ENCODE assay signal across 8 cellular contexts in genomic region chr1:110339040-110339426, GRCh38. TPM values are rescaled to one million over a fixed set of nuclear protein-coding genes. Genes with fewer than 3 reads are reported as not detected.
DNase-seq lines count a peak whose midpoint lies in the region; ATAC-seq and TF ChIP-seq lines count a peak whose summit lies in the region.

A gene with protein sequence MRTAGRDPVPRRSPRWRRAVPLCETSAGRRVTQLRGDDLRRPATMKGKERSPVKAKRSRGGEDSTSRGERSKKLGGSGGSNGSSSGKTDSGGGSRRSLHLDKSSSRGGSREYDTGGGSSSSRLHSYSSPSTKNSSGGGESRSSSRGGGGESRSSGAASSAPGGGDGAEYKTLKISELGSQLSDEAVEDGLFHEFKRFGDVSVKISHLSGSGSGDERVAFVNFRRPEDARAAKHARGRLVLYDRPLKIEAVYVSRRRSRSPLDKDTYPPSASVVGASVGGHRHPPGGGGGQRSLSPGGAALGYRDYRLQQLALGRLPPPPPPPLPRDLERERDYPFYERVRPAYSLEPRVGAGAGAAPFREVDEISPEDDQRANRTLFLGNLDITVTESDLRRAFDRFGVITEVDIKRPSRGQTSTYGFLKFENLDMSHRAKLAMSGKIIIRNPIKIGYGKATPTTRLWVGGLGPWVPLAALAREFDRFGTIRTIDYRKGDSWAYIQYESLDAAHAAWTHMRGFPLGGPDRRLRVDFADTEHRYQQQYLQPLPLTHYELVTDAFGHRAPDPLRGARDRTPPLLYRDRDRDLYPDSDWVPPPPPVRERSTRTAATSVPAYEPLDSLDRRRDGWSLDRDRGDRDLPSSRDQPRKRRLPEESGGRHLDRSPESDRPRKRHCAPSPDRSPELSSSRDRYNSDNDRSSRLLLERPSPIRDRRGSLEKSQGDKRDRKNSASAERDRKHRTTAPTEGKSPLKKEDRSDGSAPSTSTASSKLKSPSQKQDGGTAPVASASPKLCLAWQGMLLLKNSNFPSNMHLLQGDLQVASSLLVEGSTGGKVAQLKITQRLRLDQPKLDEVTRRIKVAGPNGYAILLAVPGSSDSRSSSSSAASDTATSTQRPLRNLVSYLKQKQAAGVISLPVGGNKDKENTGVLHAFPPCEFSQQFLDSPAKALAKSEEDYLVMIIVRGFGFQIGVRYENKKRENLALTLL (plus strand): TSS chr1:110339377. CDS start chr1:110339406, 29 bp downstream.

- H3K27me3 ChIP-seq in IMR-90 (ENCODE audit: control insufficient read depth, insufficient read depth, low read length) (no peaks in the 10 kb centered on the region), OCI-LY3 (ENCODE audit: low read depth, low read length) (no peaks in the 10 kb centered on the region), mononuclear cell (ENCODE audit: insufficient read depth, low read length) (no peaks in the 10 kb centered on the region)

- H3K9me1 ChIP-seq in IMR-90 (ENCODE audit: insufficient read depth, low read length) = peaks cover 12% of the 10 kb centered on the region

- no peak within 1 kb of the TSS; the same call in 1 of the 2 replicates for H2BK20ac ChIP-seq in IMR-90 (ENCODE audit: low read depth, low read length)

- H3K9me3 ChIP-seq in IMR-90 (ENCODE audit: control insufficient read depth, insufficient read depth, low read length) (no peaks in the 10 kb centered on the region), OCI-LY3 (ENCODE audit: insufficient read depth, low read length) (no peaks in the 10 kb centered on the region), mononuclear cell (ENCODE audit: low read depth, low read length) (no peaks in the 10 kb centered on the region)

- dilution Hi-C loops in IMR-90 (cut with HindIII; ENCODE audit: low sequenced_read_pairs, unreplicated experiment) = no loop called here

- ATAC-seq in GM21576 (IDR thresholded peaks at IDR 0.05; ENCODE audit: unreplicated experiment) (peak; percentile 70), IMR-90 (ENCODE audit: low read depth) (peak; percentile 83)

- intact Hi-C loops in IMR-90 (cut with micrococcal nuclease) = loop anchor here (1.0 to 2.0 kb wide), 3 partner anchors 52 to 122 kb away; partner anchors contain the start of genes LAMTOR5 and SLC16A4

- POLR2A ChIA-PET in IMR-90 (lab: Charles Lee; ENCODE audit: unreplicated experiment) = no interaction called here

- H3K23ac ChIP-seq in IMR-90 (ENCODE audit: low read depth, low read length) = peak within 1 kb of the TSS; percentile 92

- in situ Hi-C loops in IMR-90 (cut with MboI; ENCODE audit: low sequenced_read_pairs) = loop anchor here (10.0 kb wide), 1 partner anchor 126 kb away; no protein-coding TSS in a partner anchor

- H3K9ac ChIP-seq in IMR-90 (ENCODE audit: low read depth, low read length) (peak within 1 kb of the TSS; percentile 81), OCI-LY3 (ENCODE audit: low read length) (peak within 1 kb of the TSS; percentile 99)

- H3K4me1 ChIP-seq in IMR-90 (ENCODE audit: control insufficient read depth, insufficient read depth, low read length) = peaks cover 18% of the 10 kb centered on the region
- peaks cover 41% of the 10 kb centered on the region for H3K4me1 ChIP-seq in OCI-LY3 (ENCODE audit: low read length)
- H3K4me1 ChIP-seq in mononuclear cell (ENCODE audit: insufficient read depth, low read length) = peaks cover 52% of the 10 kb centered on the region

- H2BK5ac ChIP-seq in IMR-90 (ENCODE audit: low read depth, low read length, poor library complexity, severe bottlenecking) = peak within 1 kb of the TSS; percentile 76

- H4K20me1 ChIP-seq in IMR-90 (ENCODE audit: insufficient read depth, low read length) = peaks cover 35% of the 10 kb centered on the region
- peaks cover 40% of the 10 kb centered on the region for H4K20me1 ChIP-seq in OCI-LY3 (ENCODE audit: insufficient read depth, low read length)

- H2BK120ac ChIP-seq in IMR-90 (ENCODE audit: low read depth, low read length) = peak within 1 kb of the TSS; percentile 78

- H3K36me3 ChIP-seq in IMR-90 (ENCODE audit: control insufficient read depth, insufficient read depth, low read length) (peaks cover 17% of the 10 kb centered on the region), OCI-LY3 (replicated peaks; ENCODE audit: low read depth, low read length) (peaks cover 29% of the 10 kb centered on the region)

- H3K79me2 ChIP-seq in OCI-LY3 (ENCODE audit: low read length) = peaks cover 68% of the 10 kb centered on the region

- no peak for TF ChIP-seq RAD21 in IMR-90 (IDR thresholded peaks at IDR 0.05; ENCODE audit: low read length)

- H2AFZ ChIP-seq in IMR-90 (replicated peaks; ENCODE audit: low read length, poor library complexity) (peak within 1 kb of the TSS; percentile 97), OCI-LY3 (ENCODE audit: low read depth, low read length) (peak within 1 kb of the TSS; percentile 96; the same call in 1 of the 2 replicates)

- peak within 1 kb of the TSS; percentile 40; the same call in 1 of the 2 replicates for H3K18ac ChIP-seq in IMR-90 (ENCODE audit: low read depth, low read length)

- H2AK5ac ChIP-seq in IMR-90 (ENCODE audit: low read depth, low read length) = peak within 1 kb of the TSS; percentile 78

- WGBS in IMR-90 (ENCODE audit: extremely low coverage in 2 of 2, insufficient read length in 1 of 2), 2 experiments = 0% methylated on average over 4 of the region's 19 CpGs; no CpG with 5 or more reads in 1 of the 2 experiments

- peak within 1 kb of the TSS; percentile 87 for H4K5ac ChIP-seq in IMR-90 (ENCODE audit: low read depth, low read length)

- TF ChIP-seq CTCF in IMR-90 (conservative IDR thresholded peaks at IDR 0.05; ENCODE audit: low read depth, low read length) (no peak), OCI-LY3 (IDR thresholded peaks at IDR 0.05; ENCODE audit: low read depth, low read length) (no peak)

- H3K79me1 ChIP-seq in IMR-90 (ENCODE audit: low read depth in 1 of 2, low read length in 2 of 2) = peaks cover 0 to 34% of the 10 kb centered on the region in 2 experiments; a peak in 2 of 4 replicates

- H2BK15ac ChIP-seq in IMR-90 (ENCODE audit: low read depth, low read length) = peak within 1 kb of the TSS; percentile 19; the same call in 1 of the 3 replicates

- CTCF ChIA-PET in IMR-90 (lab: Yijun Ruan, JAX) = interaction anchor here (0.9 to 3.0 kb wide), 6 partner anchors 10 to 157 kb away, joined by 3 to 9 read pairs (median 4); no protein-coding TSS in a partner anchor

- peak within 1 kb of the TSS; percentile 97 for H4K91ac ChIP-seq in IMR-90 (ENCODE audit: insufficient read depth, low read depth, low read length)

- H4K8ac ChIP-seq in IMR-90 (ENCODE audit: low read depth in 2 of 2, low read length in 2 of 2) = peak within 1 kb of the TSS; percentile 90 to 94

- H3K4me3 ChIP-seq in IMR-90 (ENCODE audit: insufficient read depth, low read depth, low read length) = peak within 1 kb of the TSS; percentile 64
- peak within 1 kb of the TSS; percentile 91 for H3K4me3 ChIP-seq in OCI-LY3 (ENCODE audit: low read length)
- peak within 1 kb of the TSS; percentile 76 for H3K4me3 ChIP-seq in mononuclear cell (ENCODE audit: low read length)

- DNase-seq in D341Med (ENCODE audit: low spot score) (peak; percentile 93), IMR-90 (peak; percentile 100), activated T-cell treated with anti-CD3 and anti-CD28 coated beads for 1 hour (ENCODE audit: low read depth) (peak; percentile 89), epithelial cell of prostate (ENCODE audit: low read depth, low spot score) (peak; percentile 99)
- DNase-seq in stimulated activated CD8-positive, alpha-beta memory T cell treated with anti-CD3 and anti-CD28 coated beads, Interleukin-2, amount 100 ng/mL, for 48 hours (ENCODE audit: low read depth in 2 of 2) = peak; percentile 86 to 93

- H2AK9ac ChIP-seq in IMR-90 (replicated peaks; ENCODE audit: low read depth, low read length, poor library complexity) = peak within 1 kb of the TSS; percentile 97

- H3K4me2 ChIP-seq in IMR-90 (ENCODE audit: low read depth, low read length) = peak within 1 kb of the TSS; percentile 95
- H3K4me2 ChIP-seq in OCI-LY3 (ENCODE audit: low read length) = peak within 1 kb of the TSS; percentile 99

- H3K27ac ChIP-seq in IMR-90 (ENCODE audit: insufficient read depth, low read length) (peak within 1 kb of the TSS; percentile 82), OCI-LY3 (ENCODE audit: low read length) (peak within 1 kb of the TSS; percentile 95), epithelial cell of prostate (peak within 1 kb of the TSS; percentile 95)

- no peak for TF ChIP-seq POLR2A in IMR-90 (IDR thresholded peaks at IDR 0.05; ENCODE audit: low read depth, low read length)

- peak within 1 kb of the TSS; percentile 92 for H3K4ac ChIP-seq in IMR-90 (ENCODE audit: low read depth, low read length)

- BruUV-seq in IMR-90 (replicated peaks; lab: Mats Ljungman, UMichigan) = no TSS peak

- H3K56ac ChIP-seq in IMR-90 (ENCODE audit: extremely low read depth, insufficient read depth, low read length) = peak within 1 kb of the TSS; percentile 89

- H3K14ac ChIP-seq in IMR-90 (replicated peaks; ENCODE audit: low read depth, low read length) = peak within 1 kb of the TSS; percentile 94

TF ChIP-seq in IMR-90, 13 proteins besides CTCF, POLR2A, EP300 and RAD21 (continues in another document):
- TF ChIP-seq FOS (IDR thresholded peaks at IDR 0.05; ENCODE audit: low read depth, low read length) (no peak), MAFK (IDR thresholded peaks at IDR 0.05; ENCODE audit: low read depth, low read length) (no peak), RCOR1 (IDR thresholded peaks at IDR 0.05; ENCODE audit: insufficient replicate concordance, low read length) (no peak), MAZ (IDR thresholded peaks at IDR 0.05; ENCODE audit: borderline replicate concordance, low read depth, low read length) (no peak), BHLHE40 (IDR thresholded peaks at IDR 0.05; ENCODE audit: low read depth, low read length) (peak; percentile 90), SMC3 (IDR thresholded peaks at IDR 0.05; ENCODE audit: low read depth, low read length) (no peak), CHD1 (IDR thresholded peaks at IDR 0.05; ENCODE audit: low read depth, low read length) (no peak)
- TF ChIP-seq, protein P1, sequence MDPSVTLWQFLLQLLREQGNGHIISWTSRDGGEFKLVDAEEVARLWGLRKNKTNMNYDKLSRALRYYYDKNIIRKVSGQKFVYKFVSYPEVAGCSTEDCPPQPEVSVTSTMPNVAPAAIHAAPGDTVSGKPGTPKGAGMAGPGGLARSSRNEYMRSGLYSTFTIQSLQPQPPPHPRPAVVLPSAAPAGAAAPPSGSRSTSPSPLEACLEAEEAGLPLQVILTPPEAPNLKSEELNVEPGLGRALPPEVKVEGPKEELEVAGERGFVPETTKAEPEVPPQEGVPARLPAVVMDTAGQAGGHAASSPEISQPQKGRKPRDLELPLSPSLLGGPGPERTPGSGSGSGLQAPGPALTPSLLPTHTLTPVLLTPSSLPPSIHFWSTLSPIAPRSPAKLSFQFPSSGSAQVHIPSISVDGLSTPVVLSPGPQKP (IDR thresholded peaks at IDR 0.05; ENCODE audit: borderline replicate concordance, low read depth, low read length) = no peak

RNA-seq across cellular contexts. Expression of the gene that starts here (rescaled TPM):
- total RNA-seq in IMR-90 (2012; rRNA removed) (31.7 and 32.2 TPM in 2 replicates), mononuclear cell (66.4 TPM)
- 6.2 and 6.3 TPM in 2 replicates for polyA plus RNA-seq in IMR-90 (2012; rRNA removed)
- polyA plus RNA-seq in IMR-90 (2012; cell fraction: cytosol; rRNA removed) = 3.9 and 4.2 TPM in 2 replicates
- polyA plus RNA-seq in IMR-90 (2012; cell fraction: nucleus; rRNA removed; ENCODE audit: low replicate concordance) = 6.3 and 7.4 TPM in 2 replicates

Comparison
In these comparisons a context has a peak if more than half of its experiments do, and no peak if none do; other contexts are left out.
1. Peak in every context shown above with its lines: DNase-seq, ATAC-seq, H3K4me3 ChIP-seq and H3K27ac ChIP-seq.